ENCODE assay signal across 1 cellular context in the genomic region with DNA sequence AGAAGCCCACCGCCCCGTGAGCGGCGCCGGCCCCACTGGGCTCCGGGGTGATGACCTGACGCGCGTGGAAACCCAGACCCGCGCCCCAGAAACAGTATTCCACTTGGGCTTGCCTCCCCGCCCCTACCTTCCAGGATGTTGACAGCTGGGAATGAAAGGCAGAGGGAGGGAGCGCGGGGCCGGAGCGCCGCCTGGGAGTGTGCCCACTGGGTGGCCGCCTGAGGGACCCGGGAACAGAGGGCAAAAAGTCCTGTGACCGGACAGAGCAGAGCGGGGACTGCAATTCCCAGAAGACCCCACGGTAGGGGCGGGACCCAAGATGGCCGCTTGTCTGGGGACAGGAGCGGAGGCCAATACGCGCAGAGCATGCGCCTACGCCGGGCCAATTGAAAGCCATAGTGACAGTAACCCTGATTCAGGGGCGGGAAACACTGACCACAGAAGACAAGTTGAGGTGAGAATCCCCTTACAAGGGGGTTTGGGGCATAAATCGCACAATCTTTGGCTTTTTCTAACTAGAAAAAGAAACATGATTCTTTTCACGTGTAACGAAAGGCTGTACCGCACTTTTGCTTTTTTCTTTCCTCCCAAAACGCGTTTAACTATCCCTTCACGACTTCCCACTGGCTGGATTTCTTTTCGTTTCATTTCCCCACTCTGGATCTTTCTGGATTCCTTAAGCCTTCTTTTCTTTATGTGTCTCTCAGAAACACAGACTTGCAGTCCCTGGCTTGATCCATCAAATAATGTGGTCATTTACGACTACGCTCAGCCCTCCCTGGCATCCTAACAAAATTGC.
TF ChIP-seq lines count a peak whose summit lies in the region.

A gene (minus strand): TSS at position 279 of the 799 bp plus-strand sequence.

TF ChIP-seq in neural cell, 6 proteins besides CTCF, POLR2A, EP300 and RAD21 (continued from another document):
- TF ChIP-seq, protein P1, sequence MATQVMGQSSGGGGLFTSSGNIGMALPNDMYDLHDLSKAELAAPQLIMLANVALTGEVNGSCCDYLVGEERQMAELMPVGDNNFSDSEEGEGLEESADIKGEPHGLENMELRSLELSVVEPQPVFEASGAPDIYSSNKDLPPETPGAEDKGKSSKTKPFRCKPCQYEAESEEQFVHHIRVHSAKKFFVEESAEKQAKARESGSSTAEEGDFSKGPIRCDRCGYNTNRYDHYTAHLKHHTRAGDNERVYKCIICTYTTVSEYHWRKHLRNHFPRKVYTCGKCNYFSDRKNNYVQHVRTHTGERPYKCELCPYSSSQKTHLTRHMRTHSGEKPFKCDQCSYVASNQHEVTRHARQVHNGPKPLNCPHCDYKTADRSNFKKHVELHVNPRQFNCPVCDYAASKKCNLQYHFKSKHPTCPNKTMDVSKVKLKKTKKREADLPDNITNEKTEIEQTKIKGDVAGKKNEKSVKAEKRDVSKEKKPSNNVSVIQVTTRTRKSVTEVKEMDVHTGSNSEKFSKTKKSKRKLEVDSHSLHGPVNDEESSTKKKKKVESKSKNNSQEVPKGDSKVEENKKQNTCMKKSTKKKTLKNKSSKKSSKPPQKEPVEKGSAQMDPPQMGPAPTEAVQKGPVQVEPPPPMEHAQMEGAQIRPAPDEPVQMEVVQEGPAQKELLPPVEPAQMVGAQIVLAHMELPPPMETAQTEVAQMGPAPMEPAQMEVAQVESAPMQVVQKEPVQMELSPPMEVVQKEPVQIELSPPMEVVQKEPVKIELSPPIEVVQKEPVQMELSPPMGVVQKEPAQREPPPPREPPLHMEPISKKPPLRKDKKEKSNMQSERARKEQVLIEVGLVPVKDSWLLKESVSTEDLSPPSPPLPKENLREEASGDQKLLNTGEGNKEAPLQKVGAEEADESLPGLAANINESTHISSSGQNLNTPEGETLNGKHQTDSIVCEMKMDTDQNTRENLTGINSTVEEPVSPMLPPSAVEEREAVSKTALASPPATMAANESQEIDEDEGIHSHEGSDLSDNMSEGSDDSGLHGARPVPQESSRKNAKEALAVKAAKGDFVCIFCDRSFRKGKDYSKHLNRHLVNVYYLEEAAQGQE (IDR thresholded peaks at IDR 0.05; ENCODE audit: borderline replicate concordance): no peak
